Comparison of ENCODE assay signal across 11 cellular contexts in genomic region chr5:149940077-149940574, GRCh38. TPM values are rescaled to one million over a fixed set of nuclear protein-coding genes. Genes with fewer than 3 reads are reported as not detected.
DNase-seq lines count a peak whose midpoint lies in the region; ATAC-seq and TF ChIP-seq lines count a peak whose summit lies in the region.
"Had no signal": no experiment of that assay in that cellular context is flagged by ENCODE, and none has a peak within 500 bp of the region (broad histone marks: within the 10 kb centered on the region; RNA-seq: fewer than 3 reads in every experiment).

No MANE protein-coding gene starts in this region.

- H3K27ac ChIP-seq in thoracic aorta, result peak overlapping the region; percentile 60 to 79
- H3K27ac ChIP-seq: uterus had no signal

- H3K9ac ChIP-seq in adipocyte (ENCODE audit: low read length), result no peak overlapping the region

- no peak for DNase-seq in activated T-cell treated with anti-CD3 and anti-CD28 coated beads, Interleukin-2, amount 50 U/mL, for 24 hours
- no peak for DNase-seq in activated T-cell treated with anti-CD3 and anti-CD28 coated beads, Interleukin-2, amount 50 U/mL, for 1 hour
- peak; percentile 12 for DNase-seq in adipocyte (ENCODE audit: low read depth)
- no peak for DNase-seq in thoracic aorta (ENCODE audit: low spot score)
- no peak for DNase-seq in activated naive CD8-positive, alpha-beta T cell treated with anti-CD3 and anti-CD28 coated beads for 36 hours
- no peak for DNase-seq in A172 (ENCODE audit: low spot score)
- DNase-seq in kidney glomerular epithelial cell (lab: John Stamatoyannopoulos, UW), result no peak
- DNase-seq: NCI-H1105, uterus had no signal

- no peaks in the 10 kb centered on the region for H3K9me3 ChIP-seq in adipocyte (ENCODE audit: control insufficient read depth, low read length)
- no peaks in the 10 kb centered on the region for H3K9me3 ChIP-seq in thoracic aorta
- H3K9me3 ChIP-seq: uterus had no signal

- no peaks in the 10 kb centered on the region for H3K9me3 Mint-ChIP-seq in activated T-cell treated with anti-CD3 and anti-CD28 coated beads, Interleukin-2, amount 50 U/mL, for 24 hours
- H3K9me3 Mint-ChIP-seq in activated naive CD8-positive, alpha-beta T cell treated with anti-CD3 and anti-CD28 coated beads for 36 hours, result no peaks in the 10 kb centered on the region

- ATAC-seq in HG03460 (IDR thresholded peaks at IDR 0.05; ENCODE audit: unreplicated experiment) (peak; percentile 84), thoracic aorta (ENCODE audit: insufficient number of reproducible peaks, low FRiP score, low read depth) (no peak)

- TF ChIP-seq CTCF in thoracic aorta (IDR thresholded peaks at IDR 0.05), result no peak

- H3K27ac Mint-ChIP-seq in activated T-cell treated with anti-CD3 and anti-CD28 coated beads, Interleukin-2, amount 50 U/mL, for 24 hours, result peak overlapping the region; percentile 16
- H3K27ac Mint-ChIP-seq in activated naive CD8-positive, alpha-beta T cell treated with anti-CD3 and anti-CD28 coated beads for 36 hours, result no peak overlapping the region

- H3K36me3 Mint-ChIP-seq in activated T-cell treated with anti-CD3 and anti-CD28 coated beads, Interleukin-2, amount 50 U/mL, for 24 hours (ENCODE audit: low read depth), result no peaks in the 10 kb centered on the region
- H3K36me3 Mint-ChIP-seq in activated naive CD8-positive, alpha-beta T cell treated with anti-CD3 and anti-CD28 coated beads for 36 hours, result no peaks in the 10 kb centered on the region

- H3K4me3 ChIP-seq in adipocyte (ENCODE audit: low read length) (no peak overlapping the region), thoracic aorta (no peak overlapping the region)
- H3K4me3 ChIP-seq: skin epidermis, uterus had no signal

- no peak overlapping the region for H3K4me3 Mint-ChIP-seq in activated T-cell treated with anti-CD3 and anti-CD28 coated beads, Interleukin-2, amount 50 U/mL, for 24 hours
- H3K4me3 Mint-ChIP-seq in activated naive CD8-positive, alpha-beta T cell treated with anti-CD3 and anti-CD28 coated beads for 36 hours, result no peak overlapping the region

- H3K4me1 Mint-ChIP-seq in activated T-cell treated with anti-CD3 and anti-CD28 coated beads, Interleukin-2, amount 50 U/mL, for 24 hours (ENCODE audit: low read depth), result peaks cover 8% of the 10 kb centered on the region
- no peaks in the 10 kb centered on the region for H3K4me1 Mint-ChIP-seq in activated naive CD8-positive, alpha-beta T cell treated with anti-CD3 and anti-CD28 coated beads for 36 hours

- H3K36me3 ChIP-seq in adipocyte (ENCODE audit: control insufficient read depth, insufficient read depth, low read length, severe bottlenecking) (no peaks in the 10 kb centered on the region), thoracic aorta (no peaks in the 10 kb centered on the region)
- H3K36me3 ChIP-seq: uterus had no signal

- peaks cover 25% of the 10 kb centered on the region for H3K4me1 ChIP-seq in adipocyte (ENCODE audit: control insufficient read depth, insufficient read depth, low read length)
- peaks cover 27 to 49% of the 10 kb centered on the region in 2 donors for H3K4me1 ChIP-seq in thoracic aorta (ENCODE audit: control insufficient read depth in 1 of 2, low read depth in 2 of 2)
- H3K4me1 ChIP-seq: uterus had no signal

- H3K27me3 ChIP-seq in adipocyte (replicated peaks; ENCODE audit: control insufficient read depth, insufficient read depth, low read length), result peaks cover 17% of the 10 kb centered on the region
- H3K27me3 ChIP-seq in thoracic aorta (replicated peaks; ENCODE audit: insufficient read depth), result no peaks in the 10 kb centered on the region
- H3K27me3 ChIP-seq: uterus had no signal

- peaks cover 10% of the 10 kb centered on the region for H3K27me3 Mint-ChIP-seq in activated T-cell treated with anti-CD3 and anti-CD28 coated beads, Interleukin-2, amount 50 U/mL, for 24 hours
- no peaks in the 10 kb centered on the region for H3K27me3 Mint-ChIP-seq in activated naive CD8-positive, alpha-beta T cell treated with anti-CD3 and anti-CD28 coated beads for 36 hours

RNA-seq across cellular contexts. Expression of gene PDE6A, which starts 4.5 kb away (rescaled TPM):
- not detected for total RNA-seq in thoracic aorta
- total RNA-seq in activated naive CD8-positive, alpha-beta T cell treated with anti-CD3 and anti-CD28 coated beads for 36 hours, result not detected
- total RNA-seq in A172 (2014; rRNA removed; shearing (Covaris generic)), result 0.10 and 0.41 TPM in 2 replicates

RNA-seq across cellular contexts. Expression of gene SLC26A2, which starts 20.4 kb away (rescaled TPM):
- total RNA-seq in thoracic aorta, result 10 to 100 TPM; 16.9 to 32.0 TPM
- 1 to 10 TPM; 6.6 TPM for total RNA-seq in activated naive CD8-positive, alpha-beta T cell treated with anti-CD3 and anti-CD28 coated beads for 36 hours
- total RNA-seq in A172 (2014; rRNA removed; shearing (Covaris generic)), result 20.0 and 26.3 TPM in 2 replicates
